In genomic region chr6:98036344-98036743, GRCh38 we compare ENCODE assay signal across 1 cellular context.
TF ChIP-seq lines count a peak whose summit lies in the region.

No MANE protein-coding gene starts in this region.

TF ChIP-seq in WTC11, 78 proteins besides CTCF, POLR2A, EP300 and RAD21 (continued from another document):
- TF ChIP-seq PREB (CRISPR knock-in tag; IDR thresholded peaks at IDR 0.05; ENCODE audit: borderline replicate concordance) (no peak), ETV6 (CRISPR knock-in tag; IDR thresholded peaks at IDR 0.05) (peak; percentile 67)
